10 cellular contexts compared by ENCODE assay signal in the genomic region with DNA sequence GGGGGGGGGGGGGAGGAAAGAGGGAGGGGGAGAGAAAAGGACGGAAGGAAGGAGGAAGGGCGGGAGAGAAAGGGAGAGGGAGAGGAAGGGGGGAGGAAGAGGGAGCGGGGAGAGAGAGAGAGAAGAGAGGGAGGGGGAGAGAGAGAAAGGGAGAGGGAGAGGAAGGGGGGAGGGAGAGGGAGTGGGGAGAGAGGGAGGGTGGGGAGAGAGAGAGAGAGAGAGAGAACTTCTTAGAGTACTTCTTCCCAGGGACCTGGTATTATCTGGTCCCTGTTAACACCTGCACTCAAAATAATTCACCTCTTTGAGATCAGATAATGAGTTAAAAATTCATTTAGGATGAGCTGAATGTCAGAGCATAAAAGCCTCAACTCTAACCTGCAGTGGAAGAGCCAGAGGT. TPM values are rescaled to one million over a fixed set of nuclear protein-coding genes. Genes with fewer than 3 reads are reported as not detected.
A peak's percentile ranks its signal among the peaks of the same experiment; 100 is the strongest.
DNase-seq lines count a peak whose midpoint lies in the region; ATAC-seq and TF ChIP-seq lines count a peak whose summit lies in the region.
"Had no signal": no experiment of that assay in that cellular context is flagged by ENCODE, and none has a peak within 500 bp of the region (broad histone marks: within the 10 kb centered on the region; RNA-seq: fewer than 3 reads in every experiment).

No MANE protein-coding gene starts in this region.

- H3K4me1 ChIP-seq in iPS-15b (ENCODE audit: control insufficient read depth, insufficient read depth, low read length), result peaks cover 3% of the 10 kb centered on the region

- peaks cover 44% of the 10 kb centered on the region for H3K36me3 Mint-ChIP-seq in activated T-helper 17 cell treated with anti-CD3 and anti-CD28 coated beads, Interleukin-2, amount 50 U/mL, for 72 hours (ENCODE audit: low read depth)
- H3K36me3 Mint-ChIP-seq in stimulated activated effector memory CD8-positive, alpha-beta T cell treated with anti-CD3 and anti-CD28 coated beads, Interleukin-12 subunit alpha, Interleukin-12 subunit beta, amount 100 ng/mL, for 72 hours, result peaks cover 51% of the 10 kb centered on the region

- H3K9me3 ChIP-seq in iPS-15b (ENCODE audit: control insufficient read depth, insufficient read depth, low read length), result no peaks in the 10 kb centered on the region

- H3K4me3 ChIP-seq in HFF-Myc (replicated peaks; ENCODE audit: low read depth, low read length) (peak overlapping the region; percentile 99), iPS-15b (ENCODE audit: low read depth, low read length) (peak overlapping the region; percentile 100)

- H3K27ac Mint-ChIP-seq in activated T-helper 17 cell treated with anti-CD3 and anti-CD28 coated beads, Interleukin-2, amount 50 U/mL, for 72 hours, result peak overlapping the region; percentile 94
- peak overlapping the region; percentile 96 for H3K27ac Mint-ChIP-seq in stimulated activated effector memory CD8-positive, alpha-beta T cell treated with anti-CD3 and anti-CD28 coated beads, Interleukin-12 subunit alpha, Interleukin-12 subunit beta, amount 100 ng/mL, for 72 hours

- no peaks in the 10 kb centered on the region for H3K27me3 ChIP-seq in iPS-15b (ENCODE audit: control insufficient read depth, insufficient read depth, low read length)

- no peak for DNase-seq in HFF-Myc (ENCODE audit: extremely low read depth, low read depth)
- DNase-seq in stimulated activated effector memory CD8-positive, alpha-beta T cell treated with anti-CD3 and anti-CD28 coated beads, Interleukin-12 subunit alpha, Interleukin-12 subunit beta, amount 100 ng/mL, for 72 hours (ENCODE audit: low spot score in 2 of 2), result no peak
- DNase-seq: activated CD4-positive, alpha-beta T cell treated with anti-CD3 and anti-CD28 coated beads, Interleukin-2, amount 50 U/mL, for 4 hours; stimulated activated CD4-positive, alpha-beta T cell treated with anti-CD3 and anti-CD28 coated beads, Interleukin-12 subunit alpha, Interleukin-12 subunit beta, amount 100 ng/mL, for 4 hours had no signal

- peak overlapping the region; percentile 100 for H3K9ac ChIP-seq in iPS-15b (ENCODE audit: low read depth, low read length)

- peaks cover 36% of the 10 kb centered on the region for H3K36me3 ChIP-seq in iPS-15b (ENCODE audit: control insufficient read depth, insufficient read depth, low read length)

- TF ChIP-seq CTCF in HFF-Myc (IDR thresholded peaks at IDR 0.05; ENCODE audit: low read depth, low read length, missing control alignments), result no peak

- no peaks in the 10 kb centered on the region for H3K27me3 Mint-ChIP-seq in activated T-helper 17 cell treated with anti-CD3 and anti-CD28 coated beads, Interleukin-2, amount 50 U/mL, for 72 hours

- H3K4me1 Mint-ChIP-seq in activated T-helper 17 cell treated with anti-CD3 and anti-CD28 coated beads, Interleukin-2, amount 50 U/mL, for 72 hours, result peaks cover 19% of the 10 kb centered on the region
- H3K4me1 Mint-ChIP-seq in stimulated activated effector memory CD8-positive, alpha-beta T cell treated with anti-CD3 and anti-CD28 coated beads, Interleukin-12 subunit alpha, Interleukin-12 subunit beta, amount 100 ng/mL, for 72 hours, result peaks cover 38% of the 10 kb centered on the region

- no peak for ATAC-seq in activated T-helper 17 cell treated with anti-CD3 and anti-CD28 coated beads, Interleukin-2, amount 50 U/mL, for 72 hours (replicated peaks)
- ATAC-seq in stimulated activated effector memory CD8-positive, alpha-beta T cell treated with anti-CD3 and anti-CD28 coated beads, Interleukin-12 subunit alpha, Interleukin-12 subunit beta, amount 100 ng/mL, for 72 hours, result no peak
- ATAC-seq in GM21717 (IDR thresholded peaks at IDR 0.05; ENCODE audit: unreplicated experiment) (no peak), GM21737 (IDR thresholded peaks at IDR 0.05; ENCODE audit: unreplicated experiment) (no peak), GM18498 (IDR thresholded peaks at IDR 0.05; ENCODE audit: unreplicated experiment) (no peak), HG03159 (IDR thresholded peaks at IDR 0.05; ENCODE audit: unreplicated experiment) (no peak)

- peak overlapping the region; percentile 89 for H3K4me3 Mint-ChIP-seq in activated T-helper 17 cell treated with anti-CD3 and anti-CD28 coated beads, Interleukin-2, amount 50 U/mL, for 72 hours
- peak overlapping the region; percentile 85 for H3K4me3 Mint-ChIP-seq in stimulated activated effector memory CD8-positive, alpha-beta T cell treated with anti-CD3 and anti-CD28 coated beads, Interleukin-12 subunit alpha, Interleukin-12 subunit beta, amount 100 ng/mL, for 72 hours

- no peaks in the 10 kb centered on the region for H3K9me3 Mint-ChIP-seq in activated T-helper 17 cell treated with anti-CD3 and anti-CD28 coated beads, Interleukin-2, amount 50 U/mL, for 72 hours
- no peaks in the 10 kb centered on the region for H3K9me3 Mint-ChIP-seq in stimulated activated effector memory CD8-positive, alpha-beta T cell treated with anti-CD3 and anti-CD28 coated beads, Interleukin-12 subunit alpha, Interleukin-12 subunit beta, amount 100 ng/mL, for 72 hours

RNA-seq across cellular contexts. Expression of a gene that starts 1.1 kb away (rescaled TPM):
- total RNA-seq in activated T-helper 17 cell treated with anti-CD3 and anti-CD28 coated beads, Interleukin-2, amount 50 U/mL, for 72 hours, result 100 to 1,000 TPM in 1 of 2 donors, 10 to 100 TPM in 1; 69.5 to 104 TPM

RNA-seq across cellular contexts. Expression of a gene that starts 27.1 kb away (rescaled TPM):
- total RNA-seq in activated T-helper 17 cell treated with anti-CD3 and anti-CD28 coated beads, Interleukin-2, amount 50 U/mL, for 72 hours, result under 1 TPM; 0.34 to 0.58 TPM
